ENCODE assay signal across 1 cellular context in the genomic region with DNA sequence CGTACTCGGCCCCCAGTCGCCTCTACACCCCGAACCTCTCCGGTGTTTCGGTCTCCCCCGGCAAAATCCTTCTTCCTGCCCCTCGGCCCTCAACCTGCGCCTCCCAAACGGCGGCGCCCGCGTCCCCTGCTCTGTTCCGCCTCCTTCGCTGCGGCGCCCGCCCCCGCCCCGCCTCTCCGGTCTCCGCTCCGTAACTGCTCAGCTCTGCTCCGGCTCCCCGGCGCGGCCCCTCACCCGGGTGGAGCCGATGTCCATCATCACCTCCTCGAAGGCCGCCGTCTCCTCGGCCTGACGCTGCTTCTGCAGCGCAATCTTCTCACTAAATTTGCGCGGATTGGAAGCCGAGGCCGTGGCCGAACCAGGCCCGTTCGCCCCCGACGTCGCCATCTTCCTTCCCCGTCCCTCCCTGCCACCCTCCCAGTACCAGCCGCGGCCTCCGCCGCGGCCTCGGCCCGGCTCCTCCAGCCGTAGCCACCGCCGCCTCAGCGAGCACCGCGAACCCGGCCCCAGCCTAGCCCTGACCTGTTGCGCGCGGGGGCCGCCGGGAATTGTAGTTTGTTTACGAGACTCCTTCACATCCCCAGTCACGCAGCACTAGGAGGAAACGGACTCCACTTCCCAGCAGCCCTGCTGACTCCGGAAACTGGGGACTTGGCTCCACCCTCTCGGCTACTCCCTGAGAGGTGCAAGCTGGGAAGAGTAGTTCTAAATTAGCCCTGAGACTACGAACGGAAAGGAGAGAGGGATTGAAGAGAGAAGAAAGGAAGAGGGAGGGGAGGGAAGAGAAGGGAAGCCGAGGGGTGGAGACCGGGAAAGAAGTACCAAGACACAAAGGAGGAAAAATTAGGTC.
TF ChIP-seq lines count a peak whose summit lies in the region.

A gene with protein sequence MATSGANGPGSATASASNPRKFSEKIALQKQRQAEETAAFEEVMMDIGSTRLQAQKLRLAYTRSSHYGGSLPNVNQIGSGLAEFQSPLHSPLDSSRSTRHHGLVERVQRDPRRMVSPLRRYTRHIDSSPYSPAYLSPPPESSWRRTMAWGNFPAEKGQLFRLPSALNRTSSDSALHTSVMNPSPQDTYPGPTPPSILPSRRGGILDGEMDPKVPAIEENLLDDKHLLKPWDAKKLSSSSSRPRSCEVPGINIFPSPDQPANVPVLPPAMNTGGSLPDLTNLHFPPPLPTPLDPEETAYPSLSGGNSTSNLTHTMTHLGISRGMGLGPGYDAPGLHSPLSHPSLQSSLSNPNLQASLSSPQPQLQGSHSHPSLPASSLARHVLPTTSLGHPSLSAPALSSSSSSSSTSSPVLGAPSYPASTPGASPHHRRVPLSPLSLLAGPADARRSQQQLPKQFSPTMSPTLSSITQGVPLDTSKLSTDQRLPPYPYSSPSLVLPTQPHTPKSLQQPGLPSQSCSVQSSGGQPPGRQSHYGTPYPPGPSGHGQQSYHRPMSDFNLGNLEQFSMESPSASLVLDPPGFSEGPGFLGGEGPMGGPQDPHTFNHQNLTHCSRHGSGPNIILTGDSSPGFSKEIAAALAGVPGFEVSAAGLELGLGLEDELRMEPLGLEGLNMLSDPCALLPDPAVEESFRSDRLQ (minus strand): TSS at position 502 of the 850 bp plus-strand sequence. CDS start 115 bp downstream, at position 387.

TF ChIP-seq in H1, 55 proteins besides CTCF, POLR2A, EP300 and RAD21 (continued from another document):
- TF ChIP-seq SP4 (IDR thresholded peaks at IDR 0.05; ENCODE audit: low read length), result no peak
- no peak for TF ChIP-seq CHD1 (IDR thresholded peaks at IDR 0.05; ENCODE audit: low read depth, low read length)
- TF ChIP-seq TEAD4 (IDR thresholded peaks at IDR 0.05; ENCODE audit: low read depth, low read length), result no peak
- TF ChIP-seq GABPA (IDR thresholded peaks at IDR 0.05; ENCODE audit: borderline replicate concordance, insufficient read depth, low read length), result peak; percentile 86; the same call in 1 of the 2 replicates
